ENCODE assay signal across 15 cellular contexts in genomic region chr2:204885747-204886146, GRCh38.
A peak's percentile ranks its signal among the peaks of the same experiment; 100 is the strongest.
DNase-seq lines count a peak whose midpoint lies in the region; ATAC-seq and TF ChIP-seq lines count a peak whose summit lies in the region.
"Had no signal": no experiment of that assay in that cellular context is flagged by ENCODE, and none has a peak within 500 bp of the region (broad histone marks: within the 10 kb centered on the region; RNA-seq: fewer than 3 reads in every experiment).

No MANE protein-coding gene starts in this region.

- intact Hi-C loops in Panc1 (cut with micrococcal nuclease; ENCODE audit: unreplicated experiment) = no loop called here

- in situ Hi-C loops in Panc1 (cut with HindIII; ENCODE audit: low pct_unique_long_range_greater_than_20kb, low sequenced_read_pairs) = no loop called here

- no TSS peak for BruUV-seq in Panc1 (replicated peaks; lab: Mats Ljungman, UMichigan)

- H3K27me3 ChIP-seq in Panc1 (ENCODE audit: control insufficient read depth, insufficient read depth, low read length) (no peaks in the 10 kb centered on the region), endodermal cell (ENCODE audit: control insufficient read depth, insufficient read depth, low read length, poor library complexity, severe bottlenecking) (no peaks in the 10 kb centered on the region)
- H3K27me3 ChIP-seq: neutrophil had no signal

- no peak overlapping the region for H3K9ac ChIP-seq in endodermal cell (ENCODE audit: extremely low read depth, low read length, poor library complexity, severe bottlenecking)

- H3K27me3 Mint-ChIP-seq in endodermal cell (ENCODE audit: insufficient read depth) (no peaks in the 10 kb centered on the region), progenitor cell of endocrine pancreas (peaks cover 3% of the 10 kb centered on the region)

- CTCF ChIA-PET in Panc1 (lab: Charles Lee) = interaction anchor here (0.5 to 1.1 kb wide), 4 partner anchors 45 to 790 kb away, joined by 3 read pairs; no protein-coding TSS in a partner anchor

- DNase-seq in NCI-H748 (lab: John Stamatoyannopoulos, UW; ENCODE audit: unreplicated experiment) = peak; percentile 51
- no peak for DNase-seq in NCI-H748 treated with DMSO at 0.1 percent for 48 hours (lab: John Stamatoyannopoulos, UW)
- no peak for DNase-seq in Panc1 (ENCODE audit: low read depth, low spot score)
- DNase-seq in endodermal cell = peak; percentile 68
- no peak for DNase-seq in progenitor cell of endocrine pancreas (ENCODE audit: low spot score, unreplicated experiment)
- no peak for DNase-seq in dedifferentiated amniotic fluid mesenchymal stem cell (ENCODE audit: extremely low spot score)
- DNase-seq in HCEC 1CT = no peak
- DNase-seq: amniotic stem cell, foreskin fibroblast, mammary epithelial cell, MM.1S, NCI-H2171 treated with DMSO at 0.1 percent for 48 hours, PC-9 had no signal

- no peak overlapping the region for H3K4me3 Mint-ChIP-seq in endodermal cell
- no peak overlapping the region for H3K4me3 Mint-ChIP-seq in progenitor cell of endocrine pancreas (ENCODE audit: low read depth)

- H3K36me3 Mint-ChIP-seq in endodermal cell (ENCODE audit: low read depth) = no peaks in the 10 kb centered on the region
- no peaks in the 10 kb centered on the region for H3K36me3 Mint-ChIP-seq in progenitor cell of endocrine pancreas (ENCODE audit: insufficient read depth)

- H3K27ac Mint-ChIP-seq in endodermal cell (no peak overlapping the region), progenitor cell of endocrine pancreas (no peak overlapping the region)

- H3K36me3 ChIP-seq in Panc1 (ENCODE audit: control insufficient read depth, insufficient read depth, low read length) = no peaks in the 10 kb centered on the region
- H3K36me3 ChIP-seq in endodermal cell (ENCODE audit: control insufficient read depth, insufficient read depth, low read length) = no peaks in the 10 kb centered on the region
- H3K36me3 ChIP-seq: neutrophil had no signal

- H3K4me1 ChIP-seq in Panc1 (ENCODE audit: control insufficient read depth, insufficient read depth, low read length) = no peaks in the 10 kb centered on the region
- peaks cover 4% of the 10 kb centered on the region for H3K4me1 ChIP-seq in endodermal cell (ENCODE audit: control insufficient read depth, insufficient read depth, low read length)

- WGBS in endodermal cell (ENCODE audit: insufficient coverage in 1 of 2, insufficient read length in 1 of 2), 2 experiments = 27 to 45% methylated on average over 1 to 2 of the region's 2 CpGs

- H3K9me3 Mint-ChIP-seq in endodermal cell = no peaks in the 10 kb centered on the region
- peaks cover 7% of the 10 kb centered on the region for H3K9me3 Mint-ChIP-seq in progenitor cell of endocrine pancreas (ENCODE audit: low read depth)

- peak; percentile 50 for TF ChIP-seq CTCF in Panc1 (IDR thresholded peaks at IDR 0.05)
- peak; percentile 84 for TF ChIP-seq CTCF in endodermal cell (conservative IDR thresholded peaks at IDR 0.05)
- TF ChIP-seq CTCF in progenitor cell of endocrine pancreas (IDR thresholded peaks at IDR 0.05; ENCODE audit: unreplicated experiment) = peak; percentile 53

- H3K27ac ChIP-seq in Panc1 (ENCODE audit: low read length) = no peak overlapping the region
- H3K27ac ChIP-seq in endodermal cell (ENCODE audit: low read depth, low read length) = no peak overlapping the region
- H3K27ac ChIP-seq: neutrophil, PC-9 had no signal

- POLR2A ChIA-PET in Panc1 (lab: Charles Lee) = interaction anchor here (0.6 kb wide), 1 partner anchor 735 kb away, joined by 3 read pairs; no protein-coding TSS in a partner anchor

- ATAC-seq in Panc1 (no peak), GM18511 (IDR thresholded peaks at IDR 0.05; ENCODE audit: unreplicated experiment) (no peak)

- H3K4me1 Mint-ChIP-seq in endodermal cell = peaks cover 18% of the 10 kb centered on the region
- peaks cover 13% of the 10 kb centered on the region for H3K4me1 Mint-ChIP-seq in progenitor cell of endocrine pancreas (ENCODE audit: low read depth)

- H3K4me3 ChIP-seq in Panc1 (ENCODE audit: low read depth in 2 of 2, low read length in 2 of 2) (no peak overlapping the region), endodermal cell (ENCODE audit: low read length) (no peak overlapping the region)
- H3K4me3 ChIP-seq: PC-9 had no signal

- no peaks in the 10 kb centered on the region for H3K9me3 ChIP-seq in Panc1 (ENCODE audit: control insufficient read depth, insufficient read depth, low read depth, low read length)
- H3K9me3 ChIP-seq in endodermal cell (ENCODE audit: control insufficient read depth, low read length) = no peaks in the 10 kb centered on the region
- H3K9me3 ChIP-seq: neutrophil had no signal

Comparison
In these comparisons a context has a peak if more than half of its experiments do, and no peak if none do; other contexts are left out.
1. DNase-seq: peak in NCI-H748 (single experiment) and endodermal cell (single experiment); none in NCI-H748 treated with DMSO at 0.1 percent for 48 hours (single experiment), Panc1 (single experiment), progenitor cell of endocrine pancreas (single experiment), dedifferentiated amniotic fluid mesenchymal stem cell (single experiment) and HCEC 1CT (single experiment).
2. Peak in every context shown above with its lines, with median percentiles within 50 percentile points of each other: CTCF ChIP-seq.